Comparison of ENCODE assay signal across 8 cellular contexts in the genomic region with DNA sequence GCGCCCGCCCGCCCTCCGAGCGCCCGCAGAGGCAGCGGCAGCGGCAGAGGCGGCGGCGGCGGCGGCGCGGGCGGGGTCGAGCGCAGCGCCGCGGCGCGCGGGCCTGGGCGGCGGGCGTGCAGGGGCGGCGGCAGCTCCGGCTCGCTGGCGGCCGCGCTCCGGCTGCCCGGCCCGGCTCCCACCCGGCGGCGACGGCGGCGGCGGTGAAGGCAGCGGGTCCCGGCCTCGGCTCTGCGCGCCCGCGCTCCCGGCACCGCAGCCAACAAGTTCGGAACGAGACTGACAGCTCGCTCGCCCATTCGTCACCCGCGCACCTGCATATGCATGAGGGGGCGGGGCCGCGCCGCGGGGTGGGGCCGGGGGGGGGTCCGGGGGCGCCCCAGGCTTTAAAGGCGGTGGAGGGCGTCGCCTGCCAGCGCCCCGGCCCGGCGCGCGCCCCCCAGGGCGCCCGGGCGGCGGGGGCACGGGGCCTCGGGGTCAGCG. TPM values are rescaled to one million over a fixed set of nuclear protein-coding genes. Genes with fewer than 3 reads are reported as not detected.
DNase-seq lines count a peak whose midpoint lies in the region; ATAC-seq, FAIRE-seq and TF ChIP-seq lines count a peak whose summit lies in the region.

Gene JAG2, minus strand, starts transcription at position 281 of the 483 bp plus-strand sequence. CDS start 356 bp downstream, outside the sequence.

- no peaks in the 10 kb centered on the region for H3K9me3 ChIP-seq in BE2C
- no peaks in the 10 kb centered on the region for H3K9me3 ChIP-seq in K562 (replicated peaks; ENCODE audit: control insufficient read depth, insufficient read depth, low read depth, low read length)
- H3K9me3 ChIP-seq in iPS-18c (ENCODE audit: control insufficient read depth, insufficient read depth, low read length): no peaks in the 10 kb centered on the region

- intact Hi-C loops in K562 (cut with micrococcal nuclease): no loop called here

- TF ChIP-seq CTCF in BE2C (IDR thresholded peaks at IDR 0.05; ENCODE audit: low read depth, low read length) (no peak), K562 (IDR thresholded peaks at IDR 0.05 in 2 of 3, conservative IDR thresholded peaks at IDR 0.05 in 1 of 3; ENCODE audit: insufficient read depth in 2 of 3, low read depth in 1 of 3, low read length in 3 of 3) (no peak)

- in situ Hi-C loops in K562 (cut with MboI): no loop called here

- no peak for TF ChIP-seq RAD21 in K562 (CRISPR knock-in tag; conservative IDR thresholded peaks at IDR 0.05 in 1 of 2, IDR thresholded peaks at IDR 0.05 in 1 of 2)

- no TSS peak for BruUV-seq in K562 (replicated peaks; lab: Mats Ljungman, UMichigan)

- H2AFZ ChIP-seq in K562 (ENCODE audit: low read depth, low read length): peak within 1 kb of the TSS; percentile 79

- TF ChIP-seq POLR2A in K562 (conservative IDR thresholded peaks at IDR 0.05): no peak

- no CpG with 5 or more reads among the region's 84 CpGs for WGBS in K562 (ENCODE audit: insufficient coverage, low coverage, missing lambda C conversion rate)

- no peak for TF ChIP-seq EP300 in K562 (IDR thresholded peaks at IDR 0.05; ENCODE audit: low read length)

- DNase-seq in BE2C: peak; percentile 59
- DNase-seq in HPDE6-E6E7 (ENCODE audit: extremely low spot score): peak; percentile 76
- DNase-seq in T-helper 1 cell: peak in 4 of 5 donors; percentile 24 to 47 (median 40)
- peak in 2 of 4 experiments; percentile 80 to 86 for DNase-seq in K562 (ENCODE audit: extremely low read depth in 1 of 4, low spot score in 3 of 4)
- DNase-seq in stimulated activated CD4-positive, alpha-beta T cell treated with anti-CD3 and anti-CD28 coated beads, Interleukin-12 subunit alpha, Interleukin-12 subunit beta, amount 100 ng/mL, for 24 hours (ENCODE audit: low read depth in 2 of 2): peak; percentile 35 to 38
- DNase-seq in pons (ENCODE audit: low spot score): no peak

- H3K27ac ChIP-seq in K562 (ENCODE audit: extremely low read depth, low read depth, low read length): peak within 1 kb of the TSS; percentile 66

- H3K9ac ChIP-seq in K562 (ENCODE audit: insufficient read depth in 1 of 2, low read depth in 2 of 2, low read length in 2 of 2): peak within 1 kb of the TSS; percentile 63 to 95; a peak in 3 of 4 replicates

- H3K27me3 ChIP-seq in BE2C (peaks cover 14% of the 10 kb centered on the region), K562 (ENCODE audit: control insufficient read depth in 2 of 2, insufficient read depth in 2 of 2, low read length in 2 of 2) (no peaks in the 10 kb centered on the region)

- H3K79me2 ChIP-seq in K562 (ENCODE audit: control insufficient read depth, insufficient read depth, low read length): peaks cover 43% of the 10 kb centered on the region

- POLR2A ChIA-PET in K562 (lab: Yijun Ruan, JAX): interaction anchor here (1.0 kb wide), 1 partner anchor 132 kb away, joined by 4 read pairs; the partner anchor contains the start of gene BRF1

- CTCF ChIA-PET in K562 (lab: Yijun Ruan, JAX; ENCODE audit: low intra/inter-chr PET ratio): no interaction called here

- no peaks in the 10 kb centered on the region; the same call in 1 of the 2 replicates for H4K20me1 ChIP-seq in K562 (replicated peaks; ENCODE audit: control insufficient read depth, insufficient read depth, low read length)

- H3K36me3 ChIP-seq in BE2C: no peaks in the 10 kb centered on the region
- peaks cover 8% of the 10 kb centered on the region; the same call in 1 of the 3 replicates for H3K36me3 ChIP-seq in K562 (ENCODE audit: control insufficient read depth, insufficient read depth, low read length)

- H3K4me2 ChIP-seq in K562 (ENCODE audit: insufficient read depth, low read length): peak within 1 kb of the TSS; percentile 74; the same call in 1 of the 2 replicates

- ATAC-seq in K562 (peak; percentile 41), GM21723 (IDR thresholded peaks at IDR 0.05; ENCODE audit: unreplicated experiment) (no peak)

- H3K4me1 ChIP-seq in BE2C: no peaks in the 10 kb centered on the region
- H3K4me1 ChIP-seq in K562 (replicated peaks in 1 of 2; ENCODE audit: control insufficient read depth in 2 of 2, insufficient read depth in 2 of 2, low read length in 2 of 2): peaks cover 10 to 90% of the 10 kb centered on the region in 2 experiments; a peak in 4 of 5 replicates

- H3K9me1 ChIP-seq in K562 (ENCODE audit: control insufficient read depth, insufficient read depth, low read length): no peaks in the 10 kb centered on the region

- H3K4me3 ChIP-seq in BE2C (ENCODE audit: low read depth, low read length) (peak within 1 kb of the TSS; percentile 34), K562 (peak within 1 kb of the TSS; percentile 47), iPS-18c (ENCODE audit: insufficient read depth, low read depth, low read length) (peak within 1 kb of the TSS; percentile 43)

- no peak for FAIRE-seq in K562 (lab: Jason Lieb, UNC)

TF ChIP-seq in K562, 482 proteins besides CTCF, POLR2A, EP300 and RAD21 (continues in another document):
- TF ChIP-seq RBM22 (IDR thresholded peaks at IDR 0.05; ENCODE audit: low read depth, low read length, poor library complexity, severe bottlenecking) (no peak), YY1 (IDR thresholded peaks at IDR 0.05; ENCODE audit: borderline replicate concordance in 1 of 3, control insufficient read depth in 1 of 3, extremely low read depth in 1 of 3, insufficient read depth in 3 of 3, insufficient read length in 1 of 3, insufficient replicate concordance in 2 of 3, low read depth in 1 of 3, low read length in 2 of 3) (no peak), CBX8 (IDR thresholded peaks at IDR 0.05; ENCODE audit: borderline replicate concordance, extremely low read depth, low read depth, low read length, poor library complexity, severe bottlenecking) (no peak), CHD2 (IDR thresholded peaks at IDR 0.05; ENCODE audit: low read depth, low read length) (no peak), ZBED1 (IDR thresholded peaks at IDR 0.05) (no peak)
- TF ChIP-seq, protein P1, sequence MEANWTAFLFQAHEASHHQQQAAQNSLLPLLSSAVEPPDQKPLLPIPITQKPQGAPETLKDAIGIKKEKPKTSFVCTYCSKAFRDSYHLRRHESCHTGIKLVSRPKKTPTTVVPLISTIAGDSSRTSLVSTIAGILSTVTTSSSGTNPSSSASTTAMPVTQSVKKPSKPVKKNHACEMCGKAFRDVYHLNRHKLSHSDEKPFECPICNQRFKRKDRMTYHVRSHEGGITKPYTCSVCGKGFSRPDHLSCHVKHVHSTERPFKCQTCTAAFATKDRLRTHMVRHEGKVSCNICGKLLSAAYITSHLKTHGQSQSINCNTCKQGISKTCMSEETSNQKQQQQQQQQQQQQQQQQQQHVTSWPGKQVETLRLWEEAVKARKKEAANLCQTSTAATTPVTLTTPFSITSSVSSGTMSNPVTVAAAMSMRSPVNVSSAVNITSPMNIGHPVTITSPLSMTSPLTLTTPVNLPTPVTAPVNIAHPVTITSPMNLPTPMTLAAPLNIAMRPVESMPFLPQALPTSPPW (CRISPR knock-in tag; IDR thresholded peaks at IDR 0.05): peak; percentile 81
- TF ChIP-seq, protein P2, sequence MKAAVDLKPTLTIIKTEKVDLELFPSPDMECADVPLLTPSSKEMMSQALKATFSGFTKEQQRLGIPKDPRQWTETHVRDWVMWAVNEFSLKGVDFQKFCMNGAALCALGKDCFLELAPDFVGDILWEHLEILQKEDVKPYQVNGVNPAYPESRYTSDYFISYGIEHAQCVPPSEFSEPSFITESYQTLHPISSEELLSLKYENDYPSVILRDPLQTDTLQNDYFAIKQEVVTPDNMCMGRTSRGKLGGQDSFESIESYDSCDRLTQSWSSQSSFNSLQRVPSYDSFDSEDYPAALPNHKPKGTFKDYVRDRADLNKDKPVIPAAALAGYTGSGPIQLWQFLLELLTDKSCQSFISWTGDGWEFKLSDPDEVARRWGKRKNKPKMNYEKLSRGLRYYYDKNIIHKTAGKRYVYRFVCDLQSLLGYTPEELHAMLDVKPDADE (conservative IDR thresholded peaks at IDR 0.05; ENCODE audit: control insufficient read depth, low read depth, low read length): 0 out of 2 replicates have a peak, but pooled peaks have one; percentile 7

RNA-seq across cellular contexts. Expression of gene JAG2, which starts in this region (rescaled TPM):
- polyA plus RNA-seq in BE2C (2012; ENCODE audit: insufficient read depth, insufficient read length, low read depth): 15.9 TPM
- 61.3 and 185 TPM in 2 replicates for total RNA-seq in K562 (2011; cell fraction: chromatin; rRNA removed; ENCODE audit: low replicate concordance)
- 142 and 150 TPM in 2 replicates for total RNA-seq in K562 (2011; cell fraction: nucleolus; rRNA removed)
- total RNA-seq in K562 (2011; cell fraction: nucleoplasm; rRNA removed): 67.6 and 76.6 TPM in 2 replicates
- total RNA-seq in K562 (2014; rRNA removed) (20.1 and 22.8 TPM in 2 replicates), K562 (2014; rRNA removed; fragmentation: Illumina TruSeq; extraction: Trizol) (2.4 and 3.3 TPM in 2 replicates), K562 (2015; rRNA removed; fragmentation: Illumina TruSeq; extraction: Trizol) (10.5 and 10.7 TPM in 2 replicates), K562 (2021) (43.4 and 48.4 TPM in 2 replicates)
- polyA plus RNA-seq in K562 (2011; rRNA removed) (8.6 and 12.1 TPM in 2 replicates), K562 (2014; fragmentation: Illumina TruSeq; extraction: Trizol) (6.6 and 16.7 TPM in 2 replicates), K562 (2014; fragmentation: Nextera tagmentation; extraction: Ambion mirVana) (under 1 TPM; 0.25 to 0.50 TPM), K562 (2014; rRNA removed) (24.5 and 38.0 TPM in 2 replicates)
- polyA plus RNA-seq in K562 (2011; cell fraction: cytosol; rRNA removed): 10.2 and 16.7 TPM in 2 replicates
- 134 and 193 TPM in 2 replicates for polyA plus RNA-seq in K562 (2011; cell fraction: nucleus; rRNA removed)
- 20.4 and 32.1 TPM in 2 replicates for polyA plus RNA-seq in K562 (2012)
- 8.1 and 12.6 TPM in 2 replicates for polyA minus RNA-seq in K562 (2011; rRNA and poly(A)+ RNA removed)
- 17.8 and 19.8 TPM in 2 replicates for polyA minus RNA-seq in K562 (2011; cell fraction: cytosol; rRNA and poly(A)+ RNA removed)
- 39.4 and 47.9 TPM in 2 replicates for polyA minus RNA-seq in K562 (2011; cell fraction: nucleus; rRNA and poly(A)+ RNA removed)
